In genomic region chr12:123497065-123497464, GRCh38 we compare ENCODE assay signal across 28 cellular contexts.
"Had no signal": no experiment of that assay in that cellular context is flagged by ENCODE, and none has a peak within 500 bp of the region (broad histone marks: within the 10 kb centered on the region; RNA-seq: fewer than 3 reads in every experiment).

No MANE protein-coding gene starts in this region.

- H3K4me3 Mint-ChIP-seq: activated CD4-positive, alpha-beta memory T cell treated with anti-CD3 and anti-CD28 coated beads, Interleukin-2, amount 10 ng/mL, durations not matched to agents 7 days and 5 days; activated CD4-positive, alpha-beta T cell treated with anti-CD3 and anti-CD28 coated beads, Interleukin-2, amount 10 ng/mL, durations not matched to agents 7 days and 5 days; activated naive CD8-positive, alpha-beta T cell; activated T-cell treated with anti-CD3 and anti-CD28 coated beads, Interleukin-2, amount 50 U/mL, for 24 hours; activated T-helper 17 cell treated with anti-CD3 and anti-CD28 coated beads, Interleukin-2, amount 50 U/mL, for 72 hours; central memory CD8-positive, alpha-beta T cell; dendritic cell treated with granulocyte-macrophage colony-stimulating factor and Interleukin-4, amounts not matched to agents 40 ng/mL and 50 ng/mL, for 4 days; endodermal cell had no signal

- DNase-seq: activated CD4-positive, alpha-beta memory T cell treated with anti-CD3 and anti-CD28 coated beads, Interleukin-2, amount 10 ng/mL, durations not matched to agents 7 days and 5 days; activated CD4-positive, alpha-beta T cell treated with anti-CD3 and anti-CD28 coated beads for 1 hour; activated CD4-positive, alpha-beta T cell treated with anti-CD3 and anti-CD28 coated beads for 4 hours; activated CD4-positive, alpha-beta T cell treated with anti-CD3 and anti-CD28 coated beads, Interleukin-2, amount 10 ng/mL, durations not matched to agents 7 days and 5 days; activated CD4-positive, alpha-beta T cell treated with anti-CD3 and anti-CD28 coated beads, Interleukin-2, amount 50 U/mL, for 4 hours; activated CD8-positive, alpha-beta memory T cell treated with anti-CD3 and anti-CD28 coated beads, Interleukin-2, amount 50 U/mL, for 48 hours; activated effector memory CD4-positive, alpha-beta T cell treated with Interleukin-2 at 50 U/mL for 16 hours; activated gamma-delta T cell treated with Interleukin-2 at 50 U/mL for 16 hours; activated naive CD4-positive, alpha-beta T cell treated with anti-CD3 and anti-CD28 coated beads, Interleukin-2, amount 50 U/mL, for 16 hours; activated naive CD4-positive, alpha-beta T cell treated with Interleukin-2 at 50 U/mL for 16 hours; activated T-cell treated with anti-CD3 and anti-CD28 coated beads for 4 hours; activated T-cell treated with anti-CD3 and anti-CD28 coated beads, Interleukin-2, amount 50 U/mL, for 24 hours; amniotic stem cell; brain microvascular endothelial cell; dorsolateral prefrontal cortex; effector memory CD4-positive, alpha-beta T cell; endodermal cell; erythroblast; foreskin keratinocyte; heart right ventricle; T-helper 2 cell had no signal

- ATAC-seq: activated T-helper 17 cell treated with anti-CD3 and anti-CD28 coated beads, Interleukin-2, amount 50 U/mL, for 72 hours; foreskin keratinocyte; gastroesophageal sphincter; heart right ventricle had no signal

- H3K27ac Mint-ChIP-seq: activated CD4-positive, alpha-beta memory T cell treated with anti-CD3 and anti-CD28 coated beads, Interleukin-2, amount 10 ng/mL, durations not matched to agents 7 days and 5 days; activated CD4-positive, alpha-beta T cell treated with anti-CD3 and anti-CD28 coated beads, Interleukin-2, amount 10 ng/mL, durations not matched to agents 7 days and 5 days; activated naive CD8-positive, alpha-beta T cell; activated T-cell treated with anti-CD3 and anti-CD28 coated beads, Interleukin-2, amount 50 U/mL, for 24 hours; activated T-helper 17 cell treated with anti-CD3 and anti-CD28 coated beads, Interleukin-2, amount 50 U/mL, for 72 hours; dendritic cell treated with granulocyte-macrophage colony-stimulating factor and Interleukin-4, amounts not matched to agents 40 ng/mL and 50 ng/mL, for 4 days; endodermal cell had no signal

- H3K9me3 Mint-ChIP-seq: activated CD4-positive, alpha-beta memory T cell treated with anti-CD3 and anti-CD28 coated beads, Interleukin-2, amount 10 ng/mL, durations not matched to agents 7 days and 5 days; activated CD4-positive, alpha-beta T cell treated with anti-CD3 and anti-CD28 coated beads, Interleukin-2, amount 10 ng/mL, durations not matched to agents 7 days and 5 days; activated T-cell treated with anti-CD3 and anti-CD28 coated beads, Interleukin-2, amount 50 U/mL, for 24 hours; activated T-helper 17 cell treated with anti-CD3 and anti-CD28 coated beads, Interleukin-2, amount 50 U/mL, for 72 hours; central memory CD8-positive, alpha-beta T cell; dendritic cell treated with granulocyte-macrophage colony-stimulating factor and Interleukin-4, amounts not matched to agents 40 ng/mL and 50 ng/mL, for 4 days; endodermal cell had no signal

- H3K4me1 Mint-ChIP-seq: activated CD4-positive, alpha-beta memory T cell treated with anti-CD3 and anti-CD28 coated beads, Interleukin-2, amount 10 ng/mL, durations not matched to agents 7 days and 5 days; activated CD4-positive, alpha-beta T cell treated with anti-CD3 and anti-CD28 coated beads, Interleukin-2, amount 10 ng/mL, durations not matched to agents 7 days and 5 days; endodermal cell had no signal

- H3K27ac ChIP-seq: brain microvascular endothelial cell, coronary artery, esophagus muscularis mucosa, foreskin keratinocyte, gastroesophageal sphincter, heart right ventricle had no signal

- H3K27me3 Mint-ChIP-seq: activated CD4-positive, alpha-beta memory T cell treated with anti-CD3 and anti-CD28 coated beads, Interleukin-2, amount 10 ng/mL, durations not matched to agents 7 days and 5 days; activated CD4-positive, alpha-beta T cell treated with anti-CD3 and anti-CD28 coated beads, Interleukin-2, amount 10 ng/mL, durations not matched to agents 7 days and 5 days; activated naive CD8-positive, alpha-beta T cell; activated T-cell treated with anti-CD3 and anti-CD28 coated beads, Interleukin-2, amount 50 U/mL, for 24 hours; activated T-helper 17 cell treated with anti-CD3 and anti-CD28 coated beads, Interleukin-2, amount 50 U/mL, for 72 hours; central memory CD8-positive, alpha-beta T cell had no signal
